ENCODE assay signal across 12 cellular contexts in the genomic region with DNA sequence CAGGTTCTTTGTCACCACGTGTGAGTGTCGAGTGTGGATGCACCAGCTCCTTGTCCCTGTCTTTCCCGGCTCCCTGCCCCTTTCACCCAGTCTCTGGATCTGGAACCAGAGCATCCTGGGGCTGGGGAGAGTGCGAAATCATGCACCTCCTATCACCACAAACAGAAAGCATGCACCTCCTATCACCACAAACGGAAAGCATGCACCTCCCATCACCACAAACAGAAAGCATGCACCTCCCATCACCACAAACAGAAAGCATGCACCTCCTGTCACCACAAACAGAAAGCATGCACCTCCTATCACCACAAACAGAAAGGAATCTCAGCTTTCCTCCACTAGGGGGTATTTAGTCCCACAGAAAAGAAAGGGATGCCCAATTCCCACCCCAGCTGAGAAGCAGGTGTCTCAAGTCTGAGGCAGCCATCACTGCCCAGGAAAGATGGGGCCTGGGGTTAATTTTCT. TPM values are rescaled to one million over a fixed set of nuclear protein-coding genes. Genes with fewer than 3 reads are reported as not detected.
A peak's percentile ranks its signal among the peaks of the same experiment; 100 is the strongest.
DNase-seq lines count a peak whose midpoint lies in the region; ATAC-seq, FAIRE-seq and TF ChIP-seq lines count a peak whose summit lies in the region.
"Had no signal": no experiment of that assay in that cellular context is flagged by ENCODE, and none has a peak within 500 bp of the region (broad histone marks: within the 10 kb centered on the region; RNA-seq: fewer than 3 reads in every experiment).

No MANE protein-coding gene starts in this region.

- no peaks in the 10 kb centered on the region for H4K20me1 ChIP-seq in keratinocyte (ENCODE audit: control insufficient read depth, extremely low read depth, insufficient read depth, low read length)

- DNase-seq in DMS 273 (lab: John Stamatoyannopoulos, UW; ENCODE audit: unreplicated experiment) (peak; percentile 57), DMS 273 treated with DMSO at 0.1 percent for 48 hours (lab: John Stamatoyannopoulos, UW) (no peak), HT-29 (ENCODE audit: low spot score) (peak; percentile 62), keratinocyte (ENCODE audit: low read depth, low spot score) (no peak), psoas muscle (no peak), islet precursor cell (no peak), GOT3 (lab: John Stamatoyannopoulos, UW) (no peak)
- DNase-seq: esophagus squamous epithelium, NCI-H1436, ovary had no signal

- H3K27ac ChIP-seq in keratinocyte (ENCODE audit: control insufficient read depth, insufficient read depth, low read length) (no peak overlapping the region), psoas muscle (no peak overlapping the region)
- H3K27ac ChIP-seq: 22Rv1, esophagus squamous epithelium, ovary had no signal

- FAIRE-seq in keratinocyte (lab: Jason Lieb, UNC) = peak; percentile 34

- H3K4me1 ChIP-seq in keratinocyte (ENCODE audit: control insufficient read depth, extremely low read depth, insufficient read depth, low read length) (peaks cover 42% of the 10 kb centered on the region), psoas muscle (no peaks in the 10 kb centered on the region)

- peaks cover 0 to 1% of the 10 kb centered on the region in 2 experiments for H3K36me3 ChIP-seq in keratinocyte (ENCODE audit: control insufficient read depth in 2 of 2, extremely low read depth in 1 of 2, insufficient read depth in 2 of 2, low read length in 2 of 2)
- H3K36me3 ChIP-seq in psoas muscle (ENCODE audit: insufficient read depth in 1 of 2, low read depth in 1 of 2) = peaks cover 0 to 3% of the 10 kb centered on the region in 2 donors
- H3K36me3 ChIP-seq: ovary had no signal

- peak; percentile 7; the same call in 1 of the 2 replicates for TF ChIP-seq CTCF in WI38 (IDR thresholded peaks at IDR 0.05; ENCODE audit: low read depth, low read length)
- TF ChIP-seq CTCF in keratinocyte (optimal IDR thresholded peaks at IDR 0.05 in 1 of 3, IDR thresholded peaks at IDR 0.05 in 1 of 3, conservative IDR thresholded peaks at IDR 0.05 in 1 of 3; ENCODE audit: extremely low read depth in 1 of 3, insufficient read depth in 2 of 3, low read length in 3 of 3) = peak; percentile 29 to 38 (median 38)
- TF ChIP-seq CTCF in psoas muscle (IDR thresholded peaks at IDR 0.05) = no peak

- H3K4me2 ChIP-seq in keratinocyte (ENCODE audit: control insufficient read depth, extremely low read depth, insufficient read depth, low read depth, low read length) = no peak overlapping the region

- H3K9me1 ChIP-seq in keratinocyte (ENCODE audit: control insufficient read depth, extremely low read depth, insufficient read depth, low read length) = no peaks in the 10 kb centered on the region

- no peak for ATAC-seq in psoas muscle

- intact Hi-C loops in psoas muscle (cut with DNase I) = no loop called here

- H3K79me2 ChIP-seq in keratinocyte (ENCODE audit: control insufficient read depth, insufficient read depth, low read length) = peaks cover 19% of the 10 kb centered on the region

- dilution Hi-C loops in keratinocyte (cut with MboI; ENCODE audit: extremely low pct_ligation_motif_present, low sequenced_read_pairs) = no loop called here

- no peak overlapping the region for H2AFZ ChIP-seq in keratinocyte (ENCODE audit: control insufficient read depth, low read length)

- H3K4me3 ChIP-seq in WI38 (ENCODE audit: low read depth, low read length) (no peak overlapping the region), keratinocyte (ENCODE audit: control insufficient read depth in 2 of 3, extremely low read depth in 1 of 3, insufficient read depth in 2 of 3, low read depth in 1 of 3, low read length in 3 of 3) (no peak overlapping the region), psoas muscle (no peak overlapping the region)
- H3K4me3 ChIP-seq: esophagus squamous epithelium, ovary had no signal

- H3K27me3 ChIP-seq in keratinocyte (ENCODE audit: control insufficient read depth, extremely low read depth, insufficient read depth, low read length) = no peaks in the 10 kb centered on the region
- H3K27me3 ChIP-seq in psoas muscle (ENCODE audit: insufficient read depth in 3 of 3, low read length in 2 of 3) = peaks cover 0 to 37% (median 5%) of the 10 kb centered on the region in 3 donors
- H3K27me3 ChIP-seq: ovary had no signal

- H3K9me3 ChIP-seq in keratinocyte (ENCODE audit: control insufficient read depth, low read depth, low read length) = no peaks in the 10 kb centered on the region
- no peaks in the 10 kb centered on the region for H3K9me3 ChIP-seq in psoas muscle
- H3K9me3 ChIP-seq: esophagus squamous epithelium, ovary had no signal

- 41 to 53% (median 48%) methylated on average over 5 of the region's 5 CpGs for WGBS in psoas muscle, 3 donors

- no peak overlapping the region for H3K9ac ChIP-seq in keratinocyte (ENCODE audit: control insufficient read depth, extremely low read depth, insufficient read depth, low read length)

RNA-seq across cellular contexts. Expression of a gene that starts 5.9 kb away (rescaled TPM):
- total RNA-seq in HT-29 (2014; rRNA removed; shearing (Covaris generic)) = not detected in 2 replicates
- 2.2 to 4.6 TPM (median 3.0 TPM) in 3 replicates for polyA plus RNA-seq in keratinocyte
- 1.4 TPM for polyA plus RNA-seq in keratinocyte (2011; ENCODE audit: low read depth)
- 1.7 and 1.9 TPM in 2 replicates for polyA plus RNA-seq in keratinocyte (2011; cell fraction: cytosol; rRNA removed)
- polyA plus RNA-seq in keratinocyte (2011; cell fraction: nucleus; rRNA removed) = 16.2 and 20.9 TPM in 2 replicates
- polyA plus RNA-seq in keratinocyte (2012; ENCODE audit: low replicate concordance) = 2.8 and 4.0 TPM in 2 replicates
- polyA minus RNA-seq in keratinocyte = 1.5 to 2.6 TPM (median 2.5 TPM) in 3 replicates
- 1.9 TPM for polyA minus RNA-seq in keratinocyte (2011; cell fraction: cytosol; rRNA and poly(A)+ RNA removed)
- polyA minus RNA-seq in keratinocyte (2011; cell fraction: nucleus; rRNA and poly(A)+ RNA removed) = 5.9 and 6.9 TPM in 2 replicates
- not detected for total RNA-seq in psoas muscle
- not detected for polyA plus RNA-seq in psoas muscle

RNA-seq across cellular contexts. Expression of a gene that starts 16.9 kb away (rescaled TPM):
- 25.9 and 28.5 TPM in 2 replicates for total RNA-seq in HT-29 (2014; rRNA removed; shearing (Covaris generic))
- polyA plus RNA-seq in keratinocyte (18.2 to 21.7 TPM (median 20.6 TPM) in 3 replicates), psoas muscle (10 to 100 TPM; 20.4 to 34.6 (median 28.2) TPM)
- polyA plus RNA-seq in keratinocyte (2011; ENCODE audit: low read depth) = 14.1 TPM
- polyA plus RNA-seq in keratinocyte (2011; cell fraction: cytosol; rRNA removed) = 11.8 and 12.8 TPM in 2 replicates
- 54.5 and 71.6 TPM in 2 replicates for polyA plus RNA-seq in keratinocyte (2011; cell fraction: nucleus; rRNA removed)
- polyA plus RNA-seq in keratinocyte (2012; ENCODE audit: low replicate concordance) = 14.3 and 27.2 TPM in 2 replicates
- 13.0 to 16.7 TPM (median 14.9 TPM) in 3 replicates for polyA minus RNA-seq in keratinocyte
- 10.4 TPM for polyA minus RNA-seq in keratinocyte (2011; cell fraction: cytosol; rRNA and poly(A)+ RNA removed)
- polyA minus RNA-seq in keratinocyte (2011; cell fraction: nucleus; rRNA and poly(A)+ RNA removed) = 9.9 and 17.2 TPM in 2 replicates
- 10 to 100 TPM; 22.9 to 33.9 (median 30.1) TPM for total RNA-seq in psoas muscle

RNA-seq across cellular contexts. Expression of a gene that starts 17.1 kb away (rescaled TPM):
- 45.5 and 47.8 TPM in 2 replicates for total RNA-seq in HT-29 (2014; rRNA removed; shearing (Covaris generic))
- polyA plus RNA-seq in keratinocyte (33.9 to 47.9 TPM (median 45.8 TPM) in 3 replicates), psoas muscle (10 to 100 TPM; 20.4 to 33.5 (median 26.9) TPM)
- 22.3 TPM for polyA plus RNA-seq in keratinocyte (2011; ENCODE audit: low read depth)
- 30.5 and 40.3 TPM in 2 replicates for polyA plus RNA-seq in keratinocyte (2011; cell fraction: cytosol; rRNA removed)
- polyA plus RNA-seq in keratinocyte (2011; cell fraction: nucleus; rRNA removed) = 26.0 and 33.3 TPM in 2 replicates
- 22.4 and 35.8 TPM in 2 replicates for polyA plus RNA-seq in keratinocyte (2012; ENCODE audit: low replicate concordance)
- polyA minus RNA-seq in keratinocyte = 6.1 to 33.5 TPM (median 22.0 TPM) in 3 replicates
- polyA minus RNA-seq in keratinocyte (2011; cell fraction: cytosol; rRNA and poly(A)+ RNA removed) = 18.0 TPM
- 4.9 and 14.1 TPM in 2 replicates for polyA minus RNA-seq in keratinocyte (2011; cell fraction: nucleus; rRNA and poly(A)+ RNA removed)
- 10 to 100 TPM; 14.9 to 31.6 (median 16.8) TPM for total RNA-seq in psoas muscle

RNA-seq across cellular contexts. Expression of a gene that starts 45.8 kb away (rescaled TPM):
- total RNA-seq in HT-29 (2014; rRNA removed; shearing (Covaris generic)) = 39.2 and 45.1 TPM in 2 replicates
- polyA plus RNA-seq in keratinocyte (43.2 to 50.2 TPM (median 46.9 TPM) in 3 replicates), psoas muscle (10 to 100 TPM; 14.0 to 34.8 (median 22.7) TPM)
- polyA plus RNA-seq in keratinocyte (2011; ENCODE audit: low read depth) = 44.1 TPM
- 39.1 and 46.5 TPM in 2 replicates for polyA plus RNA-seq in keratinocyte (2011; cell fraction: cytosol; rRNA removed)
- polyA plus RNA-seq in keratinocyte (2011; cell fraction: nucleus; rRNA removed) = 78.3 and 81.3 TPM in 2 replicates
- polyA plus RNA-seq in keratinocyte (2012; ENCODE audit: low replicate concordance) = 25.4 and 43.6 TPM in 2 replicates
- polyA minus RNA-seq in keratinocyte = 53.0 to 82.4 TPM (median 60.8 TPM) in 3 replicates
- 48.7 TPM for polyA minus RNA-seq in keratinocyte (2011; cell fraction: cytosol; rRNA and poly(A)+ RNA removed)
- 25.6 and 35.4 TPM in 2 replicates for polyA minus RNA-seq in keratinocyte (2011; cell fraction: nucleus; rRNA and poly(A)+ RNA removed)
- total RNA-seq in psoas muscle = 10 to 100 TPM; 12.2 to 21.8 (median 18.5) TPM

RNA-seq across cellular contexts. Expression of a gene that starts 46.5 kb away (rescaled TPM):
- total RNA-seq in HT-29 (2014; rRNA removed; shearing (Covaris generic)) = 57.0 and 66.3 TPM in 2 replicates
- polyA plus RNA-seq in keratinocyte (16.6 to 23.0 TPM (median 21.4 TPM) in 3 replicates), psoas muscle (1 to 10 TPM; 2.8 to 8.7 (median 3.0) TPM)
- 8.2 TPM for polyA plus RNA-seq in keratinocyte (2011; ENCODE audit: low read depth)
- polyA plus RNA-seq in keratinocyte (2011; cell fraction: cytosol; rRNA removed) = 9.6 and 11.8 TPM in 2 replicates
- 26.5 and 29.5 TPM in 2 replicates for polyA plus RNA-seq in keratinocyte (2011; cell fraction: nucleus; rRNA removed)
- polyA plus RNA-seq in keratinocyte (2012; ENCODE audit: low replicate concordance) = 6.5 and 17.5 TPM in 2 replicates
- polyA minus RNA-seq in keratinocyte = 23.3 to 35.8 TPM (median 24.8 TPM) in 3 replicates
- polyA minus RNA-seq in keratinocyte (2011; cell fraction: cytosol; rRNA and poly(A)+ RNA removed) = 13.8 TPM
- 25.9 and 28.3 TPM in 2 replicates for polyA minus RNA-seq in keratinocyte (2011; cell fraction: nucleus; rRNA and poly(A)+ RNA removed)
- total RNA-seq in psoas muscle = 1 to 10 TPM; 5.3 to 7.6 (median 5.7) TPM

Comparison
In these comparisons a context has a peak if more than half of its experiments do, and no peak if none do; other contexts are left out.
1. DNase-seq: peak in DMS 273 (single experiment) and HT-29 (single experiment); none in DMS 273 treated with DMSO at 0.1 percent for 48 hours (single experiment), keratinocyte (single experiment), psoas muscle (0 of 2), islet precursor cell (single experiment) and GOT3 (single experiment).